8 cellular contexts compared by ENCODE assay signal in the genomic region with DNA sequence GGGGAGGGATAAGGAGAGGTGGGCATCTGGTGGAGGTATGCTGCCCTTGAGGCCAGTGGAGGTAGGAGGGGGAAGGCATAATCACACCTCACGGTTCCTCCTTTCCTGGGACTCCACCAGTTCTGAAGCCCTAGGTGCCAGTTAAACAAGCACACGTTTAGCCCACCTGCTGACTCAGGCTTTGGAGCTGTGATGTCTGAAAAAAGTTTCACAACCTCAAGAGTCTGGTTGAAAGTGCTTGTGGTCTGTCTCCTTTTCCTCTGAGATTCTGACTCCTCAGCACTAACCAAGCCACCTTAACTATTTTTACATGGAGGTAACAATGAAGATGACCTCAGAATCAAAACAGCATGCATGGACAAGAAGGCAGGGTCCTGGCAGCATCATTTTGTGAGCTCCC. TPM values are rescaled to one million over a fixed set of nuclear protein-coding genes. Genes with fewer than 3 reads are reported as not detected.
DNase-seq lines count a peak whose midpoint lies in the region; ATAC-seq and TF ChIP-seq lines count a peak whose summit lies in the region.

No MANE protein-coding gene starts in this region.

- peak overlapping the region; percentile 27 for H3K27ac Mint-ChIP-seq in dendritic cell treated with granulocyte-macrophage colony-stimulating factor and Interleukin-4, amounts not matched to agents 40 ng/mL and 50 ng/mL, for 4 days

- H3K4me3 Mint-ChIP-seq in dendritic cell treated with granulocyte-macrophage colony-stimulating factor and Interleukin-4, amounts not matched to agents 40 ng/mL and 50 ng/mL, for 4 days = no peak overlapping the region

- ATAC-seq in GM21381 (IDR thresholded peaks at IDR 0.05; ENCODE audit: unreplicated experiment) (peak; percentile 97), HG03520 (IDR thresholded peaks at IDR 0.05; ENCODE audit: unreplicated experiment) (peak; percentile 94)

- intact Hi-C loops in dendritic cell treated with granulocyte-macrophage colony-stimulating factor and Interleukin-4, amounts not matched to agents 40 ng/mL and 50 ng/mL, for 4 days (cut with micrococcal nuclease) = no loop called here
- intact Hi-C loops in cardiac septum (cut with DNase I) = no loop called here

- DNase-seq in GM10266 (ENCODE audit: extremely low spot score) (peak; percentile 17), iPS-NIHi11 (ENCODE audit: low spot score) (no peak), cardiac septum (ENCODE audit: low spot score) (no peak), dedifferentiated amniotic fluid mesenchymal stem cell (ENCODE audit: extremely low spot score) (no peak), NCI-H1092 treated with DMSO at 0.1 percent for 48 hours (lab: John Stamatoyannopoulos, UW) (no peak)

- H3K4me1 Mint-ChIP-seq in dendritic cell treated with granulocyte-macrophage colony-stimulating factor and Interleukin-4, amounts not matched to agents 40 ng/mL and 50 ng/mL, for 4 days (ENCODE audit: low read depth) = peaks cover 17% of the 10 kb centered on the region

- no peak for TF ChIP-seq CTCF in GM10266 (IDR thresholded peaks at IDR 0.05; ENCODE audit: control insufficient read depth, insufficient read depth, low read depth, missing control alignments)

- H3K27me3 Mint-ChIP-seq in dendritic cell treated with granulocyte-macrophage colony-stimulating factor and Interleukin-4, amounts not matched to agents 40 ng/mL and 50 ng/mL, for 4 days = no peaks in the 10 kb centered on the region

- peaks cover 53% of the 10 kb centered on the region for H3K36me3 Mint-ChIP-seq in dendritic cell treated with granulocyte-macrophage colony-stimulating factor and Interleukin-4, amounts not matched to agents 40 ng/mL and 50 ng/mL, for 4 days (ENCODE audit: low read depth)

- no peaks in the 10 kb centered on the region for H3K9me3 Mint-ChIP-seq in dendritic cell treated with granulocyte-macrophage colony-stimulating factor and Interleukin-4, amounts not matched to agents 40 ng/mL and 50 ng/mL, for 4 days

RNA-seq across cellular contexts. Expression of gene HPS3, which starts 23.0 kb away (rescaled TPM):
- total RNA-seq in cardiac septum = 6.2 TPM
